In genomic region chr7:2129376-2130375, GRCh38 we compare ENCODE assay signal across 1 cellular context.
TF ChIP-seq lines count a peak whose summit lies in the region.

No MANE protein-coding gene starts in this region.

TF ChIP-seq in GM23338, 12 proteins besides CTCF, POLR2A, EP300 and RAD21:
- no peak for TF ChIP-seq ZNF462 (CRISPR knock-in tag; IDR thresholded peaks at IDR 0.05)
- no peak for TF ChIP-seq POLR2AphosphoS5 (IDR thresholded peaks at IDR 0.05; ENCODE audit: low read depth)
- TF ChIP-seq EZH2 (IDR thresholded peaks at IDR 0.05; ENCODE audit: low read depth, unreplicated experiment) = no peak
- TF ChIP-seq EZH2phosphoT487 (IDR thresholded peaks at IDR 0.05; ENCODE audit: unreplicated experiment) = no peak
- no peak for TF ChIP-seq JUNB (IDR thresholded peaks at IDR 0.05; ENCODE audit: unreplicated experiment)
- no peak for TF ChIP-seq CREB1 (CRISPR knock-in tag; IDR thresholded peaks at IDR 0.05; ENCODE audit: low read depth)
- no peak for TF ChIP-seq REST (IDR thresholded peaks at IDR 0.05; ENCODE audit: unreplicated experiment)
- TF ChIP-seq NANOG (IDR thresholded peaks at IDR 0.05; ENCODE audit: borderline replicate concordance) = no peak
- no peak for TF ChIP-seq ZNF114 (CRISPR knock-in tag; IDR thresholded peaks at IDR 0.05)
- no peak for TF ChIP-seq STAT1 (IDR thresholded peaks at IDR 0.05; ENCODE audit: unreplicated experiment)
- no peak for TF ChIP-seq ETS1 (IDR thresholded peaks at IDR 0.05)
- TF ChIP-seq ZNF331 (CRISPR knock-in tag; IDR thresholded peaks at IDR 0.05; ENCODE audit: low read depth) = no peak
TF ChIP-seq in GM23338: peak in this region for 0.
